ENCODE assay signal across 2 cellular contexts in the genomic region with DNA sequence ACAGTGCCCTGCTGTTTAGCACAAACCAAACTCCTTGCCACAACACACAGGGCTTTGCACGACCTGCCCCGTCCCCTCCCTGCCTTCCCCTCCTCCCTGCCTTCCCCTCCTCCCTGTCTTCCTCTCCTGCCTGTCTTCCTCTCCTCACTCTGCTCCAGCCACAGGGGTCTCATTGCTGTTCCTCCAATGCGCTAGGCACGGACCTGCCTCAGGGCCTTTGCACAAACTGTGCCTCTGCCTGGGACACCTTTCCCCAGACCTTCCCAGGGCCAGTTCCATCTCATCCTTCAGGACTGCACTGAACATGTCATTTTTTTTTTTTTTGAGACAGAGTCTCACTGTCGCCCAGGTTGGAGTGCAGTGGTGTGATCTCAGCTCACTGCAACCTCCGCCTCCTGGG.
TF ChIP-seq lines count a peak whose summit lies in the region.

No MANE protein-coding gene starts in this region.

TF ChIP-seq in HEK293, 187 proteins besides CTCF, POLR2A, EP300 and RAD21:
- TF ChIP-seq ZNF488 (tag by site-specific recombination; IDR thresholded peaks at IDR 0.05) (no peak), ZFP37 (tag by site-specific recombination; IDR thresholded peaks at IDR 0.05) (no peak), KLF1 (tag by site-specific recombination; IDR thresholded peaks at IDR 0.05) (no peak), ZNF623 (tag by site-specific recombination; IDR thresholded peaks at IDR 0.05) (peak; percentile 99)
- TF ChIP-seq, protein P1, sequence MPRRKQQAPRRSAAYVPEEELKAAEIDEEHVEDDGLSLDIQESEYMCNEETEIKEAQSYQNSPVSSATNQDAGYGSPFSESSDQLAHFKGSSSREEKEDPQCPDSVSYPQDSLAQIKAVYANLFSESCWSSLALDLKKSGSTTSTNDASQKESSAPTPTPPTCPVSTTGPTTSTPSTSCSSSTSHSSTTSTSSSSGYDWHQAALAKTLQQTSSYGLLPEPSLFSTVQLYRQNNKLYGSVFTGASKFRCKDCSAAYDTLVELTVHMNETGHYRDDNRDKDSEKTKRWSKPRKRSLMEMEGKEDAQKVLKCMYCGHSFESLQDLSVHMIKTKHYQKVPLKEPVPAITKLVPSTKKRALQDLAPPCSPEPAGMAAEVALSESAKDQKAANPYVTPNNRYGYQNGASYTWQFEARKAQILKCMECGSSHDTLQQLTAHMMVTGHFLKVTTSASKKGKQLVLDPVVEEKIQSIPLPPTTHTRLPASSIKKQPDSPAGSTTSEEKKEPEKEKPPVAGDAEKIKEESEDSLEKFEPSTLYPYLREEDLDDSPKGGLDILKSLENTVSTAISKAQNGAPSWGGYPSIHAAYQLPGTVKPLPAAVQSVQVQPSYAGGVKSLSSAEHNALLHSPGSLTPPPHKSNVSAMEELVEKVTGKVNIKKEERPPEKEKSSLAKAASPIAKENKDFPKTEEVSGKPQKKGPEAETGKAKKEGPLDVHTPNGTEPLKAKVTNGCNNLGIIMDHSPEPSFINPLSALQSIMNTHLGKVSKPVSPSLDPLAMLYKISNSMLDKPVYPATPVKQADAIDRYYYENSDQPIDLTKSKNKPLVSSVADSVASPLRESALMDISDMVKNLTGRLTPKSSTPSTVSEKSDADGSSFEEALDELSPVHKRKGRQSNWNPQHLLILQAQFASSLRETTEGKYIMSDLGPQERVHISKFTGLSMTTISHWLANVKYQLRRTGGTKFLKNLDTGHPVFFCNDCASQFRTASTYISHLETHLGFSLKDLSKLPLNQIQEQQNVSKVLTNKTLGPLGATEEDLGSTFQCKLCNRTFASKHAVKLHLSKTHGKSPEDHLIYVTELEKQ (tag by site-specific recombination; IDR thresholded peaks at IDR 0.05; ENCODE audit: borderline replicate concordance), result no peak
- TF ChIP-seq, protein P2, sequence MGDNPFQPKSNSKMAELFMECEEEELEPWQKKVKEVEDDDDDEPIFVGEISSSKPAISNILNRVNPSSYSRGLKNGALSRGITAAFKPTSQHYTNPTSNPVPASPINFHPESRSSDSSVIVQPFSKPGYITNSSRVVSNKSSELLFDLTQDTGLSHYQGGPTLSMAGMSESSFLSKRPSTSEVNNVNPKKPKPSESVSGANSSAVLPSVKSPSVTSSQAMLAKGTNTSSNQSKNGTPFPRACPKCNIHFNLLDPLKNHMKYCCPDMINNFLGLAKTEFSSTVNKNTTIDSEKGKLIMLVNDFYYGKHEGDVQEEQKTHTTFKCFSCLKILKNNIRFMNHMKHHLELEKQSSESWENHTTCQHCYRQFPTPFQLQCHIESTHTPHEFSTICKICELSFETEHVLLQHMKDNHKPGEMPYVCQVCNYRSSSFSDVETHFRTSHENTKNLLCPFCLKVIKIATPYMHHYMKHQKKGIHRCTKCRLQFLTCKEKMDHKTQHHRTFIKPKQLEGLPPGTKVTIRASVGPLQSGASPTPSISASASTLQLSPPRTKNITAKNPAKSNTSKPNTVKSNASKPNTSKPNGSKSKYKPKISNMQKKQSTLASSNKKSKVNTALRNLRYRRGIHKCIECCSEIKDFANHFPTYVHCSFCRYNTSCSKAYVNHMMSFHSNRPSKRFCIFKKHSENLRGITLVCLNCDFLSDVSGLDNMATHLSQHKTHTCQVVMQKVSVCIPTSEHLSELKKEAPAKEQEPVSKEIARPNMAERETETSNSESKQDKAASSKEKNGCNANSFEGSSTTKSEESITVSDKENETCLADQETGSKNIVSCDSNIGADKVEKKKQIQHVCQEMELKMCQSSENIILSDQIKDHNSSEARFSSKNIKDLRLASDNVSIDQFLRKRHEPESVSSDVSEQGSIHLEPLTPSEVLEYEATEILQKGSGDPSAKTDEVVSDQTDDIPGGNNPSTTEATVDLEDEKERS (tag by site-specific recombination; IDR thresholded peaks at IDR 0.05), result no peak
- TF ChIP-seq, protein P3, sequence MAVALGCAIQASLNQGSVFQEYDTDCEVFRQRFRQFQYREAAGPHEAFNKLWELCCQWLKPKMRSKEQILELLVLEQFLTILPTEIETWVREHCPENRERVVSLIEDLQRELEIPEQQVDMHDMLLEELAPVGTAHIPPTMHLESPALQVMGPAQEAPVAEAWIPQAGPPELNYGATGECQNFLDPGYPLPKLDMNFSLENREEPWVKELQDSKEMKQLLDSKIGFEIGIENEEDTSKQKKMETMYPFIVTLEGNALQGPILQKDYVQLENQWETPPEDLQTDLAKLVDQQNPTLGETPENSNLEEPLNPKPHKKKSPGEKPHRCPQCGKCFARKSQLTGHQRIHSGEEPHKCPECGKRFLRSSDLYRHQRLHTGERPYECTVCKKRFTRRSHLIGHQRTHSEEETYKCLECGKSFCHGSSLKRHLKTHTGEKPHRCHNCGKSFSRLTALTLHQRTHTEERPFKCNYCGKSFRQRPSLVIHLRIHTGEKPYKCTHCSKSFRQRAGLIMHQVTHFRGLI (tag by site-specific recombination; IDR thresholded peaks at IDR 0.05), result no peak

TF ChIP-seq in HepG2, 621 proteins besides CTCF, POLR2A, EP300 and RAD21:
- TF ChIP-seq E2F5 (CRISPR knock-in tag; conservative IDR thresholded peaks at IDR 0.05) (no peak), KDM1A (CRISPR knock-in tag; IDR thresholded peaks at IDR 0.05) (peak; percentile 47; the same call in 1 of the 2 replicates), ZMYM3 (CRISPR knock-in tag; IDR thresholded peaks at IDR 0.05) (peak; percentile 95), ZNF251 (CRISPR knock-in tag; IDR thresholded peaks at IDR 0.05) (no peak), ZNF557 (CRISPR knock-in tag; IDR thresholded peaks at IDR 0.05) (no peak), ADNP (CRISPR knock-in tag; IDR thresholded peaks at IDR 0.05) (no peak), SP140L (CRISPR knock-in tag; IDR thresholded peaks at IDR 0.05; ENCODE audit: borderline replicate concordance) (no peak), HHEX (CRISPR knock-in tag; IDR thresholded peaks at IDR 0.05) (no peak), TFDP2 (CRISPR knock-in tag; IDR thresholded peaks at IDR 0.05) (no peak), ZNF367 (CRISPR knock-in tag; IDR thresholded peaks at IDR 0.05; ENCODE audit: borderline replicate concordance) (no peak), MBNL3 (CRISPR knock-in tag; conservative IDR thresholded peaks at IDR 0.05) (no peak), SATB2 (CRISPR knock-in tag; IDR thresholded peaks at IDR 0.05) (no peak), MAZ (IDR thresholded peaks at IDR 0.05; ENCODE audit: borderline replicate concordance, low read depth, low read length) (no peak), MAZ (CRISPR knock-in tag; IDR thresholded peaks at IDR 0.05; ENCODE audit: low read depth) (no peak), SMARCE1 (IDR thresholded peaks at IDR 0.05; ENCODE audit: borderline replicate concordance) (no peak), KMT2A (CRISPR knock-in tag; IDR thresholded peaks at IDR 0.05) (no peak), HIVEP1 (CRISPR knock-in tag; IDR thresholded peaks at IDR 0.05) (no peak), SIX1 (CRISPR knock-in tag; IDR thresholded peaks at IDR 0.05; ENCODE audit: borderline replicate concordance) (no peak), ZFAT (CRISPR knock-in tag; conservative IDR thresholded peaks at IDR 0.05) (no peak), ZBTB33 (CRISPR knock-in tag; IDR thresholded peaks at IDR 0.05) (peak; percentile 72)
- TF ChIP-seq, protein P4, sequence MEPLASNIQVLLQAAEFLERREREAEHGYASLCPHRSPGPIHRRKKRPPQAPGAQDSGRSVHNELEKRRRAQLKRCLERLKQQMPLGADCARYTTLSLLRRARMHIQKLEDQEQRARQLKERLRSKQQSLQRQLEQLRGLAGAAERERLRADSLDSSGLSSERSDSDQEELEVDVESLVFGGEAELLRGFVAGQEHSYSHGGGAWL (CRISPR knock-in tag; IDR thresholded peaks at IDR 0.05), result no peak
